8 cellular contexts compared by ENCODE assay signal in genomic region chr2:197152451-197153228, GRCh38.
DNase-seq lines count a peak whose midpoint lies in the region; ATAC-seq and TF ChIP-seq lines count a peak whose summit lies in the region.

No MANE protein-coding gene starts in this region.

- H2AFZ ChIP-seq in PC-3 (ENCODE audit: low read length): no peak overlapping the region

- H3K9ac ChIP-seq in PC-3 (ENCODE audit: low read length): no peak overlapping the region

- H3K36me3 Mint-ChIP-seq in activated naive CD4-positive, alpha-beta T cell treated with anti-CD3 and anti-CD28 coated beads, Interleukin-2, amount 10 ng/mL, durations not matched to agents 7 days and 5 days: peaks cover 41% of the 10 kb centered on the region

- H3K9me2 ChIP-seq in PC-3 (replicated peaks; ENCODE audit: low read length): no peaks in the 10 kb centered on the region

- peak overlapping the region; percentile 0 for H3K4me3 Mint-ChIP-seq in activated naive CD4-positive, alpha-beta T cell treated with anti-CD3 and anti-CD28 coated beads, Interleukin-2, amount 10 ng/mL, durations not matched to agents 7 days and 5 days

- H4K20me1 ChIP-seq in PC-3 (ENCODE audit: low read length): no peaks in the 10 kb centered on the region

- H3K27ac ChIP-seq in PC-3 (ENCODE audit: low read length): no peak overlapping the region

- CTCF ChIA-PET in activated naive CD4-positive, alpha-beta T cell treated with anti-CD3 and anti-CD28 coated beads, Interleukin-2, amount 10 ng/mL, durations not matched to agents 7 days and 5 days (lab: Charles Lee): interaction anchor here (0.6 to 1.9 kb wide), 7 partner anchors 11 to 231 kb away, joined by 3 to 6 read pairs (median 5); no protein-coding TSS in a partner anchor
- CTCF ChIA-PET in PC-3 (lab: Charles Lee): interaction anchor here (0.6 to 0.7 kb wide), 2 partner anchors 228 to 250 kb away, joined by 3 read pairs; no protein-coding TSS in a partner anchor

- H3K36me3 ChIP-seq in PC-3 (ENCODE audit: low read depth, low read length): no peaks in the 10 kb centered on the region

- intact Hi-C loops in PC-3 (cut with micrococcal nuclease): no loop called here

- no peaks in the 10 kb centered on the region for H3K9me3 ChIP-seq in PC-3 (ENCODE audit: low read length)

- TF ChIP-seq CTCF in PC-3 (conservative IDR thresholded peaks at IDR 0.05; ENCODE audit: low read depth, low read length): no peak
- no peak for TF ChIP-seq CTCF in fibroblast of the aortic adventitia (IDR thresholded peaks at IDR 0.05; ENCODE audit: insufficient read depth, low read length)

- H3K27ac Mint-ChIP-seq in activated naive CD4-positive, alpha-beta T cell treated with anti-CD3 and anti-CD28 coated beads, Interleukin-2, amount 10 ng/mL, durations not matched to agents 7 days and 5 days: peak overlapping the region; percentile 67

- peaks cover 59% of the 10 kb centered on the region for H3K4me1 Mint-ChIP-seq in activated naive CD4-positive, alpha-beta T cell treated with anti-CD3 and anti-CD28 coated beads, Interleukin-2, amount 10 ng/mL, durations not matched to agents 7 days and 5 days

- H3K27me3 Mint-ChIP-seq in activated naive CD4-positive, alpha-beta T cell treated with anti-CD3 and anti-CD28 coated beads, Interleukin-2, amount 10 ng/mL, durations not matched to agents 7 days and 5 days: no peaks in the 10 kb centered on the region

- H3K4me1 ChIP-seq in PC-3 (ENCODE audit: insufficient read depth, low read length): peaks cover 9% of the 10 kb centered on the region

- no peaks in the 10 kb centered on the region for H3F3A ChIP-seq in PC-3 (ENCODE audit: low read length, unreplicated experiment)

- peaks cover 2% of the 10 kb centered on the region for H3K9me3 Mint-ChIP-seq in activated naive CD4-positive, alpha-beta T cell treated with anti-CD3 and anti-CD28 coated beads, Interleukin-2, amount 10 ng/mL, durations not matched to agents 7 days and 5 days

- H3K4me2 ChIP-seq in PC-3 (ENCODE audit: low read length): no peak overlapping the region

- BruUV-seq in PC-3 (replicated peaks; lab: Mats Ljungman, UMichigan): no TSS peak

- no peak for DNase-seq in activated naive CD4-positive, alpha-beta T cell treated with anti-CD3 and anti-CD28 coated beads, Interleukin-2, amount 10 ng/mL, durations not matched to agents 7 days and 5 days
- no peak for DNase-seq in activated naive CD4-positive, alpha-beta T cell (lab: John Stamatoyannopoulos, UW)
- DNase-seq in PC-3: peak; percentile 13
- peak; percentile 51 for DNase-seq in fibroblast of the aortic adventitia (ENCODE audit: low read depth)
- DNase-seq in NCI-H1436 treated with DMSO at 0.1 percent for 48 hours (lab: John Stamatoyannopoulos, UW): no peak
- DNase-seq in islet precursor cell: no peak
- DNase-seq in stimulated activated CD4-positive, alpha-beta T cell treated with anti-CD3 and anti-CD28 coated beads, Interleukin-4, amount 100 ng/mL, for 24 hours: no peak

- ATAC-seq in HG02938 (IDR thresholded peaks at IDR 0.05; ENCODE audit: unreplicated experiment): peak; percentile 80
- ATAC-seq in PC-3: peak; percentile 72

- H3K27me3 ChIP-seq in PC-3 (ENCODE audit: low read length): no peaks in the 10 kb centered on the region

- no peaks in the 10 kb centered on the region for H3K79me2 ChIP-seq in PC-3 (ENCODE audit: low read length)

- POLR2A ChIA-PET in PC-3 (lab: Charles Lee; ENCODE audit: unreplicated experiment): interaction anchor here (0.6 kb wide), 1 partner anchor 570 kb away, joined by 7 read pairs; no protein-coding TSS in a partner anchor

- no peak overlapping the region for H3K4me3 ChIP-seq in PC-3 (ENCODE audit: low read length)
- no peak overlapping the region for H3K4me3 ChIP-seq in fibroblast of the aortic adventitia (ENCODE audit: low read depth, low read length)

Comparison
In these comparisons a context has a peak if more than half of its experiments do, and no peak if none do; other contexts are left out.
1. DNase-seq: peak in PC-3 (single experiment) and fibroblast of the aortic adventitia (single experiment); none in activated naive CD4-positive, alpha-beta T cell treated with anti-CD3 and anti-CD28 coated beads, Interleukin-2, amount 10 ng/mL, durations not matched to agents 7 days and 5 days (single experiment), activated naive CD4-positive, alpha-beta T cell (0 of 4), NCI-H1436 treated with DMSO at 0.1 percent for 48 hours (single experiment), islet precursor cell (single experiment) and stimulated activated CD4-positive, alpha-beta T cell treated with anti-CD3 and anti-CD28 coated beads, Interleukin-4, amount 100 ng/mL, for 24 hours (single experiment).